ENCODE assay signal across 1 cellular context in genomic region chr19:11102944-11103343, GRCh38.
TF ChIP-seq lines count a peak whose summit lies in the region.

No MANE protein-coding gene starts in this region.

TF ChIP-seq in K562, 482 proteins besides CTCF, POLR2A, EP300 and RAD21:
- TF ChIP-seq NR1H2 (CRISPR knock-in tag; IDR thresholded peaks at IDR 0.05) (no peak), ZBED1 (IDR thresholded peaks at IDR 0.05) (peak; percentile 59; the same call in 1 of the 2 replicates), POLR2G (IDR thresholded peaks at IDR 0.05; ENCODE audit: low read depth, low read length) (0 out of 2 replicates have a peak, but pooled peaks have one; percentile 47), RBFOX2 (IDR thresholded peaks at IDR 0.05; ENCODE audit: low read depth, low read length) (peak; percentile 47)
